8 cellular contexts compared by ENCODE assay signal in genomic region chr13:73765651-73766384, GRCh38.
DNase-seq lines count a peak whose midpoint lies in the region; ATAC-seq, FAIRE-seq and TF ChIP-seq lines count a peak whose summit lies in the region.

No MANE protein-coding gene starts in this region.

- no peaks in the 10 kb centered on the region for H3K79me2 ChIP-seq in mammary epithelial cell (ENCODE audit: insufficient read depth, low read length)

- peak overlapping the region; percentile 94 to 97 (median 94) for H3K27ac Mint-ChIP-seq in CD4-positive, CD25-positive, alpha-beta regulatory T cell
- peak overlapping the region; percentile 92 for H3K27ac Mint-ChIP-seq in activated B cell treated with CpG ODN at 0.5 μM for 24 hours

- 26% methylated on average over 12 of the region's 12 CpGs for WGBS in mammary epithelial cell (ENCODE audit: low coverage, missing lambda C conversion rate)
- WGBS in spleen, 5 donors, result 5 to 12% (median 5%) methylated on average over 12 of the region's 12 CpGs

- BruUV-seq in mammary epithelial cell (replicated peaks; lab: Mats Ljungman, UMichigan), result no TSS peak

- H3K27ac ChIP-seq in CD4-positive, CD25-positive, alpha-beta regulatory T cell (ENCODE audit: insufficient read depth, low read length, poor library complexity, severe bottlenecking), result peak overlapping the region; percentile 78
- H3K27ac ChIP-seq in mammary epithelial cell (ENCODE audit: insufficient read depth, low read depth, low read length), result no peak overlapping the region
- peak overlapping the region; percentile 7 to 43 for H3K27ac ChIP-seq in kidney (ENCODE audit: low read depth in 2 of 2, low read length in 2 of 2)
- H3K27ac ChIP-seq in spleen, result peak overlapping the region; percentile 58 to 84 (median 75)

- H3K4me1 Mint-ChIP-seq in CD4-positive, CD25-positive, alpha-beta regulatory T cell, result peaks cover 47 to 81% (median 67%) of the 10 kb centered on the region in 4 donors
- H3K4me1 Mint-ChIP-seq in activated B cell treated with CpG ODN at 0.5 μM for 24 hours, result peaks cover 72% of the 10 kb centered on the region

- ATAC-seq in CD4-positive, CD25-positive, alpha-beta regulatory T cell (ENCODE audit: low read depth in 2 of 2), result peak; percentile 84 to 87
- peak; percentile 56 for ATAC-seq in GM21723 (IDR thresholded peaks at IDR 0.05; ENCODE audit: unreplicated experiment)
- ATAC-seq in activated B cell treated with CpG ODN at 0.5 μM for 24 hours (ENCODE audit: low read depth), result peak; percentile 80

- peak overlapping the region; percentile 81 to 92 (median 84) for H3K4me3 Mint-ChIP-seq in CD4-positive, CD25-positive, alpha-beta regulatory T cell
- H3K4me3 Mint-ChIP-seq in activated B cell treated with CpG ODN at 0.5 μM for 24 hours, result peak overlapping the region; percentile 63

- no peak overlapping the region for H3K9ac ChIP-seq in mammary epithelial cell (ENCODE audit: insufficient read depth, low read length)
- H3K9ac ChIP-seq in kidney (ENCODE audit: low read length in 2 of 2), result peak overlapping the region in 1 of 2 donors; percentile 2

- peaks cover 0 to 3% (median 0%) of the 10 kb centered on the region in 7 donors for H3K9me3 Mint-ChIP-seq in CD4-positive, CD25-positive, alpha-beta regulatory T cell
- H3K9me3 Mint-ChIP-seq in activated B cell treated with CpG ODN at 0.5 μM for 24 hours, result no peaks in the 10 kb centered on the region

- peak overlapping the region; percentile 81 for H3K4me3 ChIP-seq in CD4-positive, CD25-positive, alpha-beta regulatory T cell (ENCODE audit: low read depth, low read length)
- no peak overlapping the region for H3K4me3 ChIP-seq in mammary epithelial cell (replicated peaks in 1 of 3; ENCODE audit: insufficient read depth in 1 of 3, low read depth in 2 of 3, low read length in 3 of 3)
- peak overlapping the region; percentile 8 to 46 for H3K4me3 ChIP-seq in kidney (ENCODE audit: low read length in 2 of 2)
- peak overlapping the region in 3 of 8 donors; percentile 6 to 44 (median 18) for H3K4me3 ChIP-seq in spleen

- in situ Hi-C loops in mammary epithelial cell (cut with MboI; ENCODE audit: low sequenced_read_pairs in 2 of 2), result no loop called here

- H3K27me3 ChIP-seq in CD4-positive, CD25-positive, alpha-beta regulatory T cell (ENCODE audit: control insufficient read depth, insufficient read depth, low read length), result no peaks in the 10 kb centered on the region
- H3K27me3 ChIP-seq in mammary epithelial cell (ENCODE audit: insufficient read depth, low read length), result no peaks in the 10 kb centered on the region
- H3K27me3 ChIP-seq in spleen (replicated peaks in 1 of 7), result no peaks in the 10 kb centered on the region

- TF ChIP-seq CTCF in activated B cell treated with CpG ODN at 0.5 μM for 24 hours (IDR thresholded peaks at IDR 0.05) (no peak), mammary epithelial cell (conservative IDR thresholded peaks at IDR 0.05 in 1 of 2, IDR thresholded peaks at IDR 0.05 in 1 of 2; ENCODE audit: extremely low read depth in 1 of 2, insufficient read depth in 1 of 2, low read depth in 1 of 2, low read length in 2 of 2) (no peak), kidney (IDR thresholded peaks at IDR 0.05; ENCODE audit: borderline replicate concordance, extremely low read depth, insufficient read depth) (no peak), spleen (IDR thresholded peaks at IDR 0.05 in 8 of 11, conservative IDR thresholded peaks at IDR 0.05 in 3 of 11) (no peak)

- H3K9me3 ChIP-seq in CD4-positive, CD25-positive, alpha-beta regulatory T cell (ENCODE audit: control insufficient read depth in 2 of 2, low read length in 2 of 2), result no peaks in the 10 kb centered on the region
- H3K9me3 ChIP-seq in mammary epithelial cell (replicated peaks; ENCODE audit: insufficient read depth, low read length) (no peaks in the 10 kb centered on the region), kidney (ENCODE audit: control insufficient read depth in 1 of 2, low read length in 2 of 2) (no peaks in the 10 kb centered on the region), spleen (no peaks in the 10 kb centered on the region)

- H4K20me1 ChIP-seq in mammary epithelial cell (ENCODE audit: insufficient read depth, low read length), result no peaks in the 10 kb centered on the region

- peaks cover 20% of the 10 kb centered on the region for H3K36me3 ChIP-seq in CD4-positive, CD25-positive, alpha-beta regulatory T cell (ENCODE audit: control insufficient read depth, insufficient read depth, low read length)
- peaks cover 3% of the 10 kb centered on the region for H3K36me3 ChIP-seq in mammary epithelial cell (ENCODE audit: insufficient read depth, low read length)
- no peaks in the 10 kb centered on the region for H3K36me3 ChIP-seq in kidney (ENCODE audit: control insufficient read depth in 1 of 2, insufficient read depth in 2 of 2, low read length in 2 of 2)
- peaks cover 0 to 23% (median 0%) of the 10 kb centered on the region in 6 donors for H3K36me3 ChIP-seq in spleen

- H3K4me2 ChIP-seq in mammary epithelial cell (ENCODE audit: insufficient read depth, low read depth, low read length), result no peak overlapping the region

- CTCF ChIA-PET in activated B cell treated with CpG ODN at 0.5 μM for 24 hours (lab: Charles Lee) (interaction anchor here (0.8 to 4.4 kb wide), 3 partner anchors 10 to 521 kb away, joined by 3 to 27 read pairs (median 8); no protein-coding TSS in a partner anchor), mammary epithelial cell (lab: Charles Lee; ENCODE audit: low non-redundant PET) (no interaction called here)

- POLR2A ChIA-PET in activated B cell treated with CpG ODN at 0.5 μM for 24 hours (lab: Charles Lee), result interaction anchor here (0.6 to 2.2 kb wide), 3 partner anchors 240 to 369 kb away, joined by 3 to 12 read pairs (median 5); partner anchors contain the start of gene KLF12

- peaks cover 40% of the 10 kb centered on the region for H3K4me1 ChIP-seq in CD4-positive, CD25-positive, alpha-beta regulatory T cell (ENCODE audit: control insufficient read depth, insufficient read depth, low read length, poor library complexity, severe bottlenecking)
- H3K4me1 ChIP-seq in mammary epithelial cell (ENCODE audit: insufficient read depth, low read length) (peaks cover 6% of the 10 kb centered on the region), kidney (ENCODE audit: control insufficient read depth in 1 of 2, insufficient read depth in 1 of 2, low read depth in 1 of 2, low read length in 2 of 2) (peaks cover 15 to 26% of the 10 kb centered on the region in 2 donors), spleen (peaks cover 18 to 54% (median 32%) of the 10 kb centered on the region in 6 donors)

- peak; percentile 60 to 95 (median 74) for DNase-seq in CD4-positive, CD25-positive, alpha-beta regulatory T cell
- DNase-seq in NCI-H128 (lab: John Stamatoyannopoulos, UW; ENCODE audit: unreplicated experiment) (peak; percentile 81), activated B cell treated with CpG ODN at 0.5 μM for 24 hours (peak; percentile 19), mammary epithelial cell (no peak), kidney (peak; percentile 95), spleen (peak; percentile 88), GDM1 (lab: John Stamatoyannopoulos, UW) (no peak)

- H2AFZ ChIP-seq in mammary epithelial cell (ENCODE audit: low read depth, low read length), result peak overlapping the region; percentile 74

- peak; percentile 42 for FAIRE-seq in kidney (lab: Jason Lieb, UNC)

- no peaks in the 10 kb centered on the region for H3K27me3 Mint-ChIP-seq in CD4-positive, CD25-positive, alpha-beta regulatory T cell
- no peaks in the 10 kb centered on the region for H3K27me3 Mint-ChIP-seq in activated B cell treated with CpG ODN at 0.5 μM for 24 hours

- no peak for TF ChIP-seq POLR2A in spleen (IDR thresholded peaks at IDR 0.05)

- intact Hi-C loops in activated B cell treated with CpG ODN at 0.5 μM for 24 hours (cut with micrococcal nuclease) (loop anchor here (2.0 kb wide), 1 partner anchor 369 kb away; the partner anchor contains the start of gene KLF12), mammary epithelial cell (cut with micrococcal nuclease) (no loop called here), kidney (cut with DNase I) (no loop called here), spleen (cut with DNase I; ENCODE audit: low total_unique reads) (no loop called here)

- dilution Hi-C loops in mammary epithelial cell (cut with HindIII; ENCODE audit: low sequenced_read_pairs), result no loop called here

- peaks cover 37% of the 10 kb centered on the region for H3K36me3 Mint-ChIP-seq in CD4-positive, CD25-positive, alpha-beta regulatory T cell
- peaks cover 21% of the 10 kb centered on the region for H3K36me3 Mint-ChIP-seq in activated B cell treated with CpG ODN at 0.5 μM for 24 hours (ENCODE audit: low read depth)

Comparison
In these comparisons a context has a peak if more than half of its experiments do, and no peak if none do; other contexts are left out.
1. DNase-seq: peak in CD4-positive, CD25-positive, alpha-beta regulatory T cell (3 of 3), NCI-H128 (single experiment), activated B cell treated with CpG ODN at 0.5 μM for 24 hours (single experiment), kidney (single experiment) and spleen (single experiment); none in mammary epithelial cell (single experiment) and GDM1 (single experiment).
2. H3K4me3 ChIP-seq: peak in CD4-positive, CD25-positive, alpha-beta regulatory T cell (single experiment) and kidney (2 of 2); none in mammary epithelial cell (0 of 3).
3. Peak in every context shown above with its lines, with median percentiles within 50 percentile points of each other: ATAC-seq.